Comparison of ENCODE assay signal across 8 cellular contexts in the genomic region with DNA sequence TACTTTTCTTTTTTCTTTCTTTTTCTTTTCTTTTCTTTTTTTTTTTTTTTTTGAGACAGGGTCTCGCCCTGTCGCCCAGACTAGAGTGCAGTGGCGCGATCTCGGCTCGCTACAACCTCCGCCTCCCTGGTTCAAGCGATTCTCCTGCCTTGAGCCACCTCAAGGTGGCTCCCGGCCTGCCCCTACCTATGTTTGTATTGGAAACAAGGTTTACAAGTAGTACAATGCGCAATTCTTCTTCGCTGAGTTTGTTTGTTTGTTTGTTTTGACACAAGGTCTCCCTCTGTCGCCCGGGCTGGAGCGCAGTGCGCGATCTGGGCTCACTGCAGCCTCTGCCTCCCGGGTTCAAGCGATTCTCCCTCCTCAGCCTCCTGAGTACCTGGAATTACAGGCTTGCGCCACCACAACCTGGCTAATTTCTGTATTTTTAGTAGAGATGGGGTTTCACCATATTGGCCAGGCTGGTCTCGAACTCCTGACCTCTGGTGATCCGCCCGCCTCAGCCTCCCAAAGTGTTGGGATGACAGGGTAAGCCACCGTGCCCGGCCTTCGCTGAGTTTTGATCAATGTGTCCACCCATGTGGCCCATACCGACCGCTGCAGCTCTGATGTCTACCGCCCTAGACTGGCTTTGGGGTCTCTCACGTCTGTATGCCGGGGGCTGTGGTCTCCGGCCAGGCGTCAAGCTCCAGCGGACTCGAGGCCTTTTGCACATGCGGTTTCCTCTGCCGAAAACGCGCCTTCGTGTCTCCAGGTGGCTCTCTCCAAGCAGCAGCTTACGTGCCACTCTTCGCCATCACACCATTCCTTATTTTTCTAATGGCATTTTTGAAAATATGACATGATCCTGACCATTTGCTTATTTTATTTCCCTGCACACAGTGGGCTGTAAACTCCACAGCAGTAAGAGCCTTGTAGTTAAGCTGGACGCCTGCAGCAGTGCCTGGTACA. TPM values are rescaled to one million over a fixed set of nuclear protein-coding genes. Genes with fewer than 3 reads are reported as not detected.
DNase-seq lines count a peak whose midpoint lies in the region; ATAC-seq and TF ChIP-seq lines count a peak whose summit lies in the region.

No MANE protein-coding gene starts in this region.

- H3K9me3 ChIP-seq in tibial artery = no peaks in the 10 kb centered on the region

- H3K27ac ChIP-seq in tibial artery = peak overlapping the region; percentile 29 to 61
- H3K27ac ChIP-seq in substantia nigra (ENCODE audit: low read depth, low read length, poor library complexity, severe bottlenecking) = no peak overlapping the region

- CTCF ChIA-PET in activated naive CD4-positive, alpha-beta T cell treated with anti-CD3 and anti-CD28 coated beads, Interleukin-2, amount 10 ng/mL, durations not matched to agents 7 days and 5 days (lab: Charles Lee) = interaction anchor here (0.6 to 5.8 kb wide), 20 partner anchors 10 to 250 kb away, joined by 3 to 78 read pairs (median 3); a partner anchor contains a TSS

- no peaks in the 10 kb centered on the region for H3K36me3 Mint-ChIP-seq in activated naive CD4-positive, alpha-beta T cell treated with anti-CD3 and anti-CD28 coated beads, Interleukin-2, amount 10 ng/mL, durations not matched to agents 7 days and 5 days
- peaks cover 0 to 6% of the 10 kb centered on the region in 2 donors for H3K36me3 Mint-ChIP-seq in activated naive CD4-positive, alpha-beta T cell treated with anti-CD3 and anti-CD28 coated beads, Interleukin-2, amount 50 U/mL, for 72 hours
- no peaks in the 10 kb centered on the region for H3K36me3 Mint-ChIP-seq in activated T-helper 1 cell treated with anti-CD3 and anti-CD28 coated beads, Interleukin-12 subunit alpha, Interleukin-12 subunit beta, Interleukin-2, Interleukin-4 antibody, amounts not matched to agents 30 ng/mL and 10 ng/mL and 1 ng/mL, durations not matched to agents 14 hours and 24 hours and 36 hours (ENCODE audit: low read depth)

- peak overlapping the region; percentile 52 for H3K27ac Mint-ChIP-seq in activated naive CD4-positive, alpha-beta T cell treated with anti-CD3 and anti-CD28 coated beads, Interleukin-2, amount 10 ng/mL, durations not matched to agents 7 days and 5 days
- H3K27ac Mint-ChIP-seq in activated naive CD4-positive, alpha-beta T cell treated with anti-CD3 and anti-CD28 coated beads, Interleukin-2, amount 50 U/mL, for 72 hours = peak overlapping the region in 1 of 2 donors; percentile 90
- H3K27ac Mint-ChIP-seq in activated T-helper 1 cell treated with anti-CD3 and anti-CD28 coated beads, Interleukin-12 subunit alpha, Interleukin-12 subunit beta, Interleukin-2, Interleukin-4 antibody, amounts not matched to agents 30 ng/mL and 10 ng/mL and 1 ng/mL, durations not matched to agents 14 hours and 24 hours and 36 hours = no peak overlapping the region

- peak overlapping the region; percentile 74 for H3K4me3 Mint-ChIP-seq in activated naive CD4-positive, alpha-beta T cell treated with anti-CD3 and anti-CD28 coated beads, Interleukin-2, amount 10 ng/mL, durations not matched to agents 7 days and 5 days
- peak overlapping the region; percentile 79 for H3K4me3 Mint-ChIP-seq in activated T-helper 1 cell treated with anti-CD3 and anti-CD28 coated beads, Interleukin-12 subunit alpha, Interleukin-12 subunit beta, Interleukin-2, Interleukin-4 antibody, amounts not matched to agents 30 ng/mL and 10 ng/mL and 1 ng/mL, durations not matched to agents 14 hours and 24 hours and 36 hours

- H3K4me3 ChIP-seq in kidney epithelial cell (ENCODE audit: low read depth, low read length) (no peak overlapping the region), tibial artery (peak overlapping the region; percentile 6 to 40)

- intact Hi-C loops in activated T-helper 1 cell treated with anti-CD3 and anti-CD28 coated beads, Interleukin-12 subunit alpha, Interleukin-12 subunit beta, Interleukin-2, Interleukin-4 antibody, amounts not matched to agents 30 ng/mL and 10 ng/mL and 1 ng/mL, durations not matched to agents 14 hours and 24 hours and 36 hours (cut with micrococcal nuclease) = loop anchor here (1.0 to 5.0 kb wide), 6 partner anchors 12 to 249 kb away; a partner anchor contains a TSS
- intact Hi-C loops in tibial artery (cut with DNase I; ENCODE audit: low total_unique reads) = loop anchor here (1.0 kb wide), 1 partner anchor 15 kb away; no protein-coding TSS in a partner anchor

- peak; percentile 18 for TF ChIP-seq CTCF in kidney epithelial cell (IDR thresholded peaks at IDR 0.05; ENCODE audit: insufficient read depth, low read length, poor library complexity, severe bottlenecking)
- no peak for TF ChIP-seq CTCF in tibial artery (IDR thresholded peaks at IDR 0.05)

- ATAC-seq in activated naive CD4-positive, alpha-beta T cell treated with anti-CD3 and anti-CD28 coated beads, Interleukin-2, amount 50 U/mL, for 72 hours = no peak
- no peak for ATAC-seq in HG03565 (IDR thresholded peaks at IDR 0.05; ENCODE audit: unreplicated experiment)

- peaks cover 93% of the 10 kb centered on the region for H3K27me3 Mint-ChIP-seq in activated naive CD4-positive, alpha-beta T cell treated with anti-CD3 and anti-CD28 coated beads, Interleukin-2, amount 10 ng/mL, durations not matched to agents 7 days and 5 days
- H3K27me3 Mint-ChIP-seq in activated T-helper 1 cell treated with anti-CD3 and anti-CD28 coated beads, Interleukin-12 subunit alpha, Interleukin-12 subunit beta, Interleukin-2, Interleukin-4 antibody, amounts not matched to agents 30 ng/mL and 10 ng/mL and 1 ng/mL, durations not matched to agents 14 hours and 24 hours and 36 hours (ENCODE audit: insufficient read depth) = peaks cover 38% of the 10 kb centered on the region

- no peaks in the 10 kb centered on the region for H3K9me3 Mint-ChIP-seq in activated naive CD4-positive, alpha-beta T cell treated with anti-CD3 and anti-CD28 coated beads, Interleukin-2, amount 10 ng/mL, durations not matched to agents 7 days and 5 days
- no peaks in the 10 kb centered on the region for H3K9me3 Mint-ChIP-seq in activated naive CD4-positive, alpha-beta T cell treated with anti-CD3 and anti-CD28 coated beads, Interleukin-2, amount 50 U/mL, for 72 hours
- H3K9me3 Mint-ChIP-seq in activated T-helper 1 cell treated with anti-CD3 and anti-CD28 coated beads, Interleukin-12 subunit alpha, Interleukin-12 subunit beta, Interleukin-2, Interleukin-4 antibody, amounts not matched to agents 30 ng/mL and 10 ng/mL and 1 ng/mL, durations not matched to agents 14 hours and 24 hours and 36 hours = no peaks in the 10 kb centered on the region

- H3K27me3 ChIP-seq in kidney epithelial cell (ENCODE audit: control insufficient read depth, insufficient read depth, low read length) = peaks cover 45% of the 10 kb centered on the region
- H3K27me3 ChIP-seq in tibial artery = peaks cover 0 to 57% of the 10 kb centered on the region in 2 donors

- H3K4me1 Mint-ChIP-seq in activated naive CD4-positive, alpha-beta T cell treated with anti-CD3 and anti-CD28 coated beads, Interleukin-2, amount 10 ng/mL, durations not matched to agents 7 days and 5 days = peaks cover 28% of the 10 kb centered on the region
- H3K4me1 Mint-ChIP-seq in activated T-helper 1 cell treated with anti-CD3 and anti-CD28 coated beads, Interleukin-12 subunit alpha, Interleukin-12 subunit beta, Interleukin-2, Interleukin-4 antibody, amounts not matched to agents 30 ng/mL and 10 ng/mL and 1 ng/mL, durations not matched to agents 14 hours and 24 hours and 36 hours (ENCODE audit: low read depth) = peaks cover 16% of the 10 kb centered on the region

- DNase-seq in activated naive CD4-positive, alpha-beta T cell treated with anti-CD3 and anti-CD28 coated beads, Interleukin-2, amount 10 ng/mL, durations not matched to agents 7 days and 5 days = no peak
- DNase-seq in activated naive CD4-positive, alpha-beta T cell treated with anti-CD3 and anti-CD28 coated beads, Interleukin-2, amount 50 U/mL, for 72 hours (ENCODE audit: low spot score in 2 of 2) = no peak
- DNase-seq in activated T-helper 1 cell treated with anti-CD3 and anti-CD28 coated beads, Interleukin-12 subunit alpha, Interleukin-12 subunit beta, Interleukin-2, Interleukin-4 antibody, amounts not matched to agents 30 ng/mL and 10 ng/mL and 1 ng/mL, durations not matched to agents 14 hours and 24 hours and 36 hours (ENCODE audit: low spot score) = no peak
- DNase-seq in kidney epithelial cell (ENCODE audit: low read depth) (no peak), tibial artery (no peak), pons (ENCODE audit: low spot score) (no peak), substantia nigra (lab: John Stamatoyannopoulos, UW) (no peak)

- H3K4me1 ChIP-seq in tibial artery = peaks cover 0 to 44% (median 32%) of the 10 kb centered on the region in 4 donors

- H3K36me3 ChIP-seq in kidney epithelial cell (ENCODE audit: control insufficient read depth, insufficient read depth, low read length) (no peaks in the 10 kb centered on the region), tibial artery (no peaks in the 10 kb centered on the region)

RNA-seq across cellular contexts. Expression of a gene that starts 1.1 kb away (rescaled TPM):
- 1 to 10 TPM in 1 of 2 donors, under 1 TPM in 1; 0.18 to 1.7 TPM for total RNA-seq in activated naive CD4-positive, alpha-beta T cell treated with anti-CD3 and anti-CD28 coated beads, Interleukin-2, amount 50 U/mL, for 72 hours
- total RNA-seq in activated T-helper 1 cell treated with anti-CD3 and anti-CD28 coated beads, Interleukin-12 subunit alpha, Interleukin-12 subunit beta, Interleukin-2, Interleukin-4 antibody, amounts not matched to agents 30 ng/mL and 10 ng/mL and 1 ng/mL, durations not matched to agents 14 hours and 24 hours and 36 hours = 0.36 TPM in 1 of 2 replicates, not detected in the other
- total RNA-seq in kidney epithelial cell = 0.08 and 0.48 TPM in 2 replicates

RNA-seq across cellular contexts. Expression of a gene that starts 11.9 kb away (rescaled TPM):
- total RNA-seq in activated naive CD4-positive, alpha-beta T cell treated with anti-CD3 and anti-CD28 coated beads, Interleukin-2, amount 50 U/mL, for 72 hours = 100 to 1,000 TPM; 493 to 836 TPM
- total RNA-seq in activated T-helper 1 cell treated with anti-CD3 and anti-CD28 coated beads, Interleukin-12 subunit alpha, Interleukin-12 subunit beta, Interleukin-2, Interleukin-4 antibody, amounts not matched to agents 30 ng/mL and 10 ng/mL and 1 ng/mL, durations not matched to agents 14 hours and 24 hours and 36 hours = 1,241 and 1,262 TPM in 2 replicates
- 460 and 490 TPM in 2 replicates for total RNA-seq in kidney epithelial cell

RNA-seq across cellular contexts. Expression of a gene that starts 14.0 kb away (rescaled TPM):
- under 1 TPM in 1 of 2 donors, not detected in 1; 0.51 TPM for total RNA-seq in activated naive CD4-positive, alpha-beta T cell treated with anti-CD3 and anti-CD28 coated beads, Interleukin-2, amount 50 U/mL, for 72 hours
- 0.17 and 0.31 TPM in 2 replicates for total RNA-seq in activated T-helper 1 cell treated with anti-CD3 and anti-CD28 coated beads, Interleukin-12 subunit alpha, Interleukin-12 subunit beta, Interleukin-2, Interleukin-4 antibody, amounts not matched to agents 30 ng/mL and 10 ng/mL and 1 ng/mL, durations not matched to agents 14 hours and 24 hours and 36 hours
- total RNA-seq in kidney epithelial cell = 0.38 and 1.1 TPM in 2 replicates

RNA-seq across cellular contexts. Expression of a gene that starts 19.7 kb away (rescaled TPM):
- 10 to 100 TPM; 36.3 to 48.6 TPM for total RNA-seq in activated naive CD4-positive, alpha-beta T cell treated with anti-CD3 and anti-CD28 coated beads, Interleukin-2, amount 50 U/mL, for 72 hours
- 52.3 and 59.0 TPM in 2 replicates for total RNA-seq in activated T-helper 1 cell treated with anti-CD3 and anti-CD28 coated beads, Interleukin-12 subunit alpha, Interleukin-12 subunit beta, Interleukin-2, Interleukin-4 antibody, amounts not matched to agents 30 ng/mL and 10 ng/mL and 1 ng/mL, durations not matched to agents 14 hours and 24 hours and 36 hours
- total RNA-seq in kidney epithelial cell = 73.5 and 76.0 TPM in 2 replicates

RNA-seq across cellular contexts. Expression of a gene that starts 33.2 kb away (rescaled TPM):
- 1 to 10 TPM in 1 of 2 donors, under 1 TPM in 1; 0.55 to 1.5 TPM for total RNA-seq in activated naive CD4-positive, alpha-beta T cell treated with anti-CD3 and anti-CD28 coated beads, Interleukin-2, amount 50 U/mL, for 72 hours
- total RNA-seq in activated T-helper 1 cell treated with anti-CD3 and anti-CD28 coated beads, Interleukin-12 subunit alpha, Interleukin-12 subunit beta, Interleukin-2, Interleukin-4 antibody, amounts not matched to agents 30 ng/mL and 10 ng/mL and 1 ng/mL, durations not matched to agents 14 hours and 24 hours and 36 hours = 0.15 and 0.60 TPM in 2 replicates
- total RNA-seq in kidney epithelial cell = 248 and 250 TPM in 2 replicates
